8 cellular contexts compared by ENCODE assay signal in genomic region chr10:45727421-45727965, GRCh38. TPM values are rescaled to one million over a fixed set of nuclear protein-coding genes. Genes with fewer than 3 reads are reported as not detected.
DNase-seq lines count a peak whose midpoint lies in the region; ATAC-seq and TF ChIP-seq lines count a peak whose summit lies in the region.
"Not testable (repeated sequence)": the region's sequence is repeated elsewhere in the genome, so short reads cannot be mapped to it uniquely, and the experiment has no call there.

No MANE protein-coding gene starts in this region.

- not testable (repeated sequence) for DNase-seq in CD4-positive, CD25-positive, alpha-beta regulatory T cell; NT2/D1 (ENCODE audit: low read depth, low spot score); activated naive CD4-positive, alpha-beta T cell treated with anti-CD3 and anti-CD28 coated beads, Interleukin-2, amount 50 U/mL, for 72 hours (ENCODE audit: low spot score in 2 of 2); esophagus squamous epithelium (lab: John Stamatoyannopoulos, UW); mesendoderm
- peak in 1 of 2 donors; percentile 57 for DNase-seq in stimulated activated effector memory CD8-positive, alpha-beta T cell treated with anti-CD3 and anti-CD28 coated beads, Interleukin-12 subunit alpha, Interleukin-12 subunit beta, amount 100 ng/mL, for 72 hours (ENCODE audit: low spot score in 2 of 2)

- H3K27ac Mint-ChIP-seq in CD4-positive, CD25-positive, alpha-beta regulatory T cell, result peak overlapping the region; percentile 32 to 88 (median 81)
- peak overlapping the region; percentile 88 to 89 for H3K27ac Mint-ChIP-seq in activated naive CD4-positive, alpha-beta T cell treated with anti-CD3 and anti-CD28 coated beads, Interleukin-2, amount 50 U/mL, for 72 hours
- peak overlapping the region; percentile 94 for H3K27ac Mint-ChIP-seq in stimulated activated effector memory CD8-positive, alpha-beta T cell treated with anti-CD3 and anti-CD28 coated beads, Interleukin-12 subunit alpha, Interleukin-12 subunit beta, amount 100 ng/mL, for 72 hours

- peak in 1 of 4 donors; percentile 4 for TF ChIP-seq POLR2A in esophagus squamous epithelium (IDR thresholded peaks at IDR 0.05)

- peak overlapping the region; percentile 61 for H3K27ac ChIP-seq in CD4-positive, CD25-positive, alpha-beta regulatory T cell (ENCODE audit: insufficient read depth, low read length, poor library complexity, severe bottlenecking)
- H3K27ac ChIP-seq in esophagus squamous epithelium, result peak overlapping the region; percentile 83 to 90 (median 88)
- not testable (repeated sequence) for H3K27ac ChIP-seq in mesendoderm (ENCODE audit: low read depth, low read length)

- peak overlapping the region; percentile 41 for H3K4me3 ChIP-seq in CD4-positive, CD25-positive, alpha-beta regulatory T cell (ENCODE audit: low read depth, low read length)
- H3K4me3 ChIP-seq in NT2/D1 (ENCODE audit: insufficient read length, low read depth) (peak overlapping the region; percentile 56), esophagus squamous epithelium (peak overlapping the region; percentile 69 to 94 (median 76)), mesendoderm (ENCODE audit: low read length) (peak overlapping the region; percentile 53)

- peaks cover 0 to 19% (median 10%) of the 10 kb centered on the region in 4 donors for H3K4me1 Mint-ChIP-seq in CD4-positive, CD25-positive, alpha-beta regulatory T cell
- not testable (repeated sequence) for H3K4me1 Mint-ChIP-seq in stimulated activated effector memory CD8-positive, alpha-beta T cell treated with anti-CD3 and anti-CD28 coated beads, Interleukin-12 subunit alpha, Interleukin-12 subunit beta, amount 100 ng/mL, for 72 hours

- H3K4me2 ChIP-seq in mesendoderm (ENCODE audit: low read length), result not testable (repeated sequence)

- not testable (repeated sequence) for H2AK5ac ChIP-seq in mesendoderm (ENCODE audit: low read length)

- not testable (repeated sequence) for H3K9me3 ChIP-seq in CD4-positive, CD25-positive, alpha-beta regulatory T cell (ENCODE audit: control insufficient read depth in 2 of 2, low read length in 2 of 2); NT2/D1 (ENCODE audit: insufficient read depth, low read length); esophagus squamous epithelium

- not testable (repeated sequence) for H4K5ac ChIP-seq in mesendoderm (ENCODE audit: low read length)

- not testable (repeated sequence) for H3K9me3 Mint-ChIP-seq in CD4-positive, CD25-positive, alpha-beta regulatory T cell; activated naive CD4-positive, alpha-beta T cell treated with anti-CD3 and anti-CD28 coated beads, Interleukin-2, amount 50 U/mL, for 72 hours; stimulated activated effector memory CD8-positive, alpha-beta T cell treated with anti-CD3 and anti-CD28 coated beads, Interleukin-12 subunit alpha, Interleukin-12 subunit beta, amount 100 ng/mL, for 72 hours

- H3K4ac ChIP-seq in mesendoderm (ENCODE audit: low read depth, low read length), result not testable (repeated sequence)

- not testable (repeated sequence) for H3K36me3 ChIP-seq in CD4-positive, CD25-positive, alpha-beta regulatory T cell (ENCODE audit: control insufficient read depth, insufficient read depth, low read length); NT2/D1 (ENCODE audit: insufficient read depth, insufficient read length, low read length); mesendoderm (ENCODE audit: control insufficient read depth, insufficient read depth, low read length)
- peaks cover 0 to 16% (median 0%) of the 10 kb centered on the region in 3 donors for H3K36me3 ChIP-seq in esophagus squamous epithelium

- not testable (repeated sequence) for H3K79me1 ChIP-seq in mesendoderm (ENCODE audit: low read length)

- not testable (repeated sequence) for H3K27me3 ChIP-seq in CD4-positive, CD25-positive, alpha-beta regulatory T cell (ENCODE audit: control insufficient read depth, insufficient read depth, low read length); NT2/D1 (ENCODE audit: insufficient read depth, insufficient read length); esophagus squamous epithelium; mesendoderm (ENCODE audit: insufficient read depth, low read length, poor library complexity)

- H3K36me3 Mint-ChIP-seq in CD4-positive, CD25-positive, alpha-beta regulatory T cell; activated naive CD4-positive, alpha-beta T cell treated with anti-CD3 and anti-CD28 coated beads, Interleukin-2, amount 50 U/mL, for 72 hours: not testable (repeated sequence)
- H3K36me3 Mint-ChIP-seq in stimulated activated effector memory CD8-positive, alpha-beta T cell treated with anti-CD3 and anti-CD28 coated beads, Interleukin-12 subunit alpha, Interleukin-12 subunit beta, amount 100 ng/mL, for 72 hours, result peaks cover 32% of the 10 kb centered on the region

- H4K8ac ChIP-seq in mesendoderm (ENCODE audit: low read depth, low read length), result not testable (repeated sequence)

- TF ChIP-seq CTCF in esophagus squamous epithelium (IDR thresholded peaks at IDR 0.05), result not testable (repeated sequence)

- intact Hi-C loops in esophagus squamous epithelium (cut with DNase I), result not testable (repeated sequence)

- H2BK120ac ChIP-seq in mesendoderm (ENCODE audit: low read depth, low read length), result not testable (repeated sequence)

- H3K18ac ChIP-seq in mesendoderm (ENCODE audit: low read length), result not testable (repeated sequence)

- not testable (repeated sequence) for H3K79me2 ChIP-seq in mesendoderm (ENCODE audit: control insufficient read depth, insufficient read depth, low read length)

- ATAC-seq in CD4-positive, CD25-positive, alpha-beta regulatory T cell (ENCODE audit: low read depth in 2 of 2), result peak; percentile 12 to 19
- ATAC-seq in GM19467 (IDR thresholded peaks at IDR 0.05; ENCODE audit: unreplicated experiment) (peak; percentile 63), HG03025 (IDR thresholded peaks at IDR 0.05; ENCODE audit: low FRiP score, unreplicated experiment) (peak; percentile 55)
- peak; percentile 59 to 68 for ATAC-seq in activated naive CD4-positive, alpha-beta T cell treated with anti-CD3 and anti-CD28 coated beads, Interleukin-2, amount 50 U/mL, for 72 hours
- ATAC-seq in stimulated activated effector memory CD8-positive, alpha-beta T cell treated with anti-CD3 and anti-CD28 coated beads, Interleukin-12 subunit alpha, Interleukin-12 subunit beta, amount 100 ng/mL, for 72 hours, result peak; percentile 74

- not testable (repeated sequence) for H3K4me1 ChIP-seq in CD4-positive, CD25-positive, alpha-beta regulatory T cell (ENCODE audit: control insufficient read depth, insufficient read depth, low read length, poor library complexity, severe bottlenecking); NT2/D1 (ENCODE audit: insufficient read depth, insufficient read length); esophagus squamous epithelium; mesendoderm (ENCODE audit: control insufficient read depth, low read depth, low read length)

- peak overlapping the region; percentile 84 for H3K56ac ChIP-seq in mesendoderm (ENCODE audit: low read length)

- not testable (repeated sequence) for H3K23ac ChIP-seq in mesendoderm (ENCODE audit: low read length)

- 0 to 2% methylated on average over 1 to 4 of the region's 45 CpGs for WGBS in esophagus squamous epithelium, 2 donors
- WGBS in mesendoderm (ENCODE audit: extremely low coverage, insufficient coverage, low lambda C conversion rate), result no CpG with 5 or more reads among the region's 45 CpGs

- H2BK5ac ChIP-seq in mesendoderm (ENCODE audit: low read length), result not testable (repeated sequence)

- H3K9ac ChIP-seq in NT2/D1 (ENCODE audit: insufficient read length, low read depth) (peak overlapping the region; percentile 50), mesendoderm (ENCODE audit: low read length) (peak overlapping the region; percentile 67)

- not testable (repeated sequence) for H2BK15ac ChIP-seq in mesendoderm (replicated peaks; ENCODE audit: low read depth)

- not testable (repeated sequence) for H3K27me3 Mint-ChIP-seq in CD4-positive, CD25-positive, alpha-beta regulatory T cell

- H3K4me3 Mint-ChIP-seq in CD4-positive, CD25-positive, alpha-beta regulatory T cell, result peak overlapping the region; percentile 85 to 96 (median 89)
- H3K4me3 Mint-ChIP-seq in stimulated activated effector memory CD8-positive, alpha-beta T cell treated with anti-CD3 and anti-CD28 coated beads, Interleukin-12 subunit alpha, Interleukin-12 subunit beta, amount 100 ng/mL, for 72 hours, result peak overlapping the region; percentile 75

RNA-seq across cellular contexts. Expression of gene WASHC2C, which starts 0.4 kb away (rescaled TPM):
- total RNA-seq in CD4-positive, CD25-positive, alpha-beta regulatory T cell, result 68.1 TPM
- polyA plus RNA-seq in CD4-positive, CD25-positive, alpha-beta regulatory T cell, result 10 to 100 TPM in 3 of 4 donors, 1 to 10 TPM in 1; 9.4 to 14.3 (median 12.7) TPM
- total RNA-seq in activated naive CD4-positive, alpha-beta T cell treated with anti-CD3 and anti-CD28 coated beads, Interleukin-2, amount 50 U/mL, for 72 hours, result 10 to 100 TPM; 31.3 to 31.7 TPM
- 10 to 100 TPM; 18.9 to 30.1 (median 19.7) TPM for total RNA-seq in esophagus squamous epithelium
- polyA plus RNA-seq in mesendoderm (2013, experiment 1 of 2), result 14.5 TPM
- polyA plus RNA-seq in mesendoderm (2013, experiment 2 of 2), result 15.3 TPM

RNA-seq across cellular contexts. Expression of gene ZFAND4, which starts 54.9 kb away (rescaled TPM):
- total RNA-seq in CD4-positive, CD25-positive, alpha-beta regulatory T cell, result 34.7 TPM
- 10 to 100 TPM; 17.4 to 19.9 (median 18.8) TPM for polyA plus RNA-seq in CD4-positive, CD25-positive, alpha-beta regulatory T cell
- total RNA-seq in activated naive CD4-positive, alpha-beta T cell treated with anti-CD3 and anti-CD28 coated beads, Interleukin-2, amount 50 U/mL, for 72 hours, result 10 to 100 TPM; 12.4 to 19.5 TPM
- total RNA-seq in esophagus squamous epithelium, result 10 to 100 TPM in 1 of 4 donors, 1 to 10 TPM in 3; 5.0 to 15.3 (median 7.9) TPM
- polyA plus RNA-seq in mesendoderm (2013, experiment 1 of 2), result 6.9 TPM
- 6.8 TPM for polyA plus RNA-seq in mesendoderm (2013, experiment 2 of 2)

Comparison
In these comparisons a context has a peak if more than half of its experiments do, and no peak if none do; other contexts are left out.
1. ATAC-seq: peak in every context shown above with its lines; median percentile 74 in stimulated activated effector memory CD8-positive, alpha-beta T cell treated with anti-CD3 and anti-CD28 coated beads, Interleukin-12 subunit alpha, Interleukin-12 subunit beta, amount 100 ng/mL, for 72 hours; 64 in activated naive CD4-positive, alpha-beta T cell treated with anti-CD3 and anti-CD28 coated beads, Interleukin-2, amount 50 U/mL, for 72 hours; 63 in GM19467; 55 in HG03025; 16 in CD4-positive, CD25-positive, alpha-beta regulatory T cell.